In the genomic region with DNA sequence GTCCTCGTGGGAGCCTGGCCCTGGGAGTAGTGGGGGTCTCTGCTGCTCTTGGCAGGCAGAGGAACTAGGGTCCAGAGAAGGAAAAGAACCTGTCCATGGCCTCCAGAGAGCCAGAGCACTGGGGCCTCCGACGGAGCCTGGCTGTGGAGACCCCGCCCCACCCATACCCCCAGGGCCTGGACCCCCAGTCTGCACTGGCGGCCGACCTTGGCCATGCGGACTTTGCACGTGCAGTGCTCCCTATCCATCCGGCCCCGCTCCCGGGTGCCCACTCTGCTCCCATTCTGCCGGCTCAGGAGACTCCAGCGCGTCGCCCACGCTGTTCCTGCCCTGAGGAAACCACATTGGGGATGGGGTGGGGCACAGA, we compare ENCODE assay signal across 8 cellular contexts. TPM values are rescaled to one million over a fixed set of nuclear protein-coding genes. Genes with fewer than 3 reads are reported as not detected.
DNase-seq lines count a peak whose midpoint lies in the region; ATAC-seq, FAIRE-seq and TF ChIP-seq lines count a peak whose summit lies in the region.

No MANE protein-coding gene starts in this region.

- H3K4me1 ChIP-seq in right atrium auricular region = peaks cover 0 to 17% of the 10 kb centered on the region in 2 donors
- peaks cover 8% of the 10 kb centered on the region for H3K4me1 ChIP-seq in lower lobe of right lung

- TF ChIP-seq CTCF in right atrium auricular region (IDR thresholded peaks at IDR 0.05) (no peak), lower lobe of right lung (IDR thresholded peaks at IDR 0.05) (no peak), omental fat pad (IDR thresholded peaks at IDR 0.05) (no peak)

- H3K4me3 ChIP-seq in right atrium auricular region (peak overlapping the region in 1 of 2 donors; percentile 49), lower lobe of right lung (peak overlapping the region; percentile 64)

- FAIRE-seq in urothelium cell line (lab: Jason Lieb, UNC) = no peak

- H3K27ac ChIP-seq in right atrium auricular region = no peak overlapping the region
- peak overlapping the region; percentile 44 for H3K27ac ChIP-seq in caudate nucleus (ENCODE audit: low read depth, low read length)
- H3K27ac ChIP-seq in lower lobe of right lung = no peak overlapping the region

- H3K27me3 ChIP-seq in right atrium auricular region (no peaks in the 10 kb centered on the region), lower lobe of right lung (ENCODE audit: low read depth) (peaks cover 49% of the 10 kb centered on the region)

- DNase-seq in Right ventricle myocardium inferior (ENCODE audit: missing footprints) (peak; percentile 35), right atrium auricular region (ENCODE audit: low spot score) (no peak), caudate nucleus (lab: John Stamatoyannopoulos, UW) (peak in 11 of 61 donors; percentile 21 to 76 (median 43)), lower lobe of right lung (peak; percentile 43), urothelium cell line (ENCODE audit: low spot score) (peak; percentile 46), omental fat pad (ENCODE audit: low spot score) (no peak), midbrain (lab: John Stamatoyannopoulos, UW) (no peak)

- intact Hi-C loops in Right ventricle myocardium inferior (cut with DNase I) = no loop called here
- intact Hi-C loops in lower lobe of right lung (cut with DNase I) = no loop called here

- H3K9me3 ChIP-seq in right atrium auricular region (no peaks in the 10 kb centered on the region), lower lobe of right lung (no peaks in the 10 kb centered on the region)

- no peaks in the 10 kb centered on the region for H3K36me3 ChIP-seq in right atrium auricular region
- H3K36me3 ChIP-seq in lower lobe of right lung = no peaks in the 10 kb centered on the region

- ATAC-seq in Right ventricle myocardium inferior (no peak), lower lobe of right lung (no peak), omental fat pad (ENCODE audit: low FRiP score) (no peak), HG02642 (IDR thresholded peaks at IDR 0.05; ENCODE audit: poor library complexity, unreplicated experiment) (no peak)

RNA-seq across cellular contexts. Expression of gene BEGAIN, which starts 1.1 kb away (rescaled TPM):
- total RNA-seq in Right ventricle myocardium inferior = 0.68 TPM
- 1 to 10 TPM in 1 of 2 donors, under 1 TPM in 1; 0.93 to 5.7 TPM for total RNA-seq in right atrium auricular region
- 1.3 TPM for total RNA-seq in lower lobe of right lung
- 1 to 10 TPM; 1.0 to 8.6 (median 1.6) TPM for total RNA-seq in omental fat pad

Comparison
In these comparisons a context has a peak if more than half of its experiments do, and no peak if none do; other contexts are left out.
1. DNase-seq: peak in Right ventricle myocardium inferior (single experiment), lower lobe of right lung (single experiment) and urothelium cell line (single experiment); none in right atrium auricular region (single experiment), omental fat pad (single experiment) and midbrain (single experiment).